ENCODE assay signal across 1 cellular context in genomic region chrX:387729-388128, GRCh38.
TF ChIP-seq lines count a peak whose summit lies in the region.

No MANE protein-coding gene starts in this region.

TF ChIP-seq in endothelial cell of umbilical vein, 7 proteins besides CTCF, POLR2A, EP300 and RAD21:
- TF ChIP-seq EZH2 (IDR thresholded peaks at IDR 0.05; ENCODE audit: borderline replicate concordance, low read depth, low read length, severe bottlenecking) (no peak), JUN (IDR thresholded peaks at IDR 0.05; ENCODE audit: borderline replicate concordance, insufficient read depth, insufficient read length, low read depth) (no peak), POLR2AphosphoS5 (IDR thresholded peaks at IDR 0.05; ENCODE audit: insufficient read depth, low read depth, low read length) (no peak), GATA2 (IDR thresholded peaks at IDR 0.05; ENCODE audit: insufficient read depth, insufficient read length, low read depth, low read length) (no peak), FOS (IDR thresholded peaks at IDR 0.05; ENCODE audit: borderline replicate concordance, insufficient read depth, low read length) (no peak), MYC (IDR thresholded peaks at IDR 0.05; ENCODE audit: low read depth, low read length) (no peak)
- TF ChIP-seq, protein P1, sequence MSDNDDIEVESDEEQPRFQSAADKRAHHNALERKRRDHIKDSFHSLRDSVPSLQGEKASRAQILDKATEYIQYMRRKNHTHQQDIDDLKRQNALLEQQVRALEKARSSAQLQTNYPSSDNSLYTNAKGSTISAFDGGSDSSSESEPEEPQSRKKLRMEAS (IDR thresholded peaks at IDR 0.05; ENCODE audit: insufficient read depth, insufficient read length), result no peak
TF ChIP-seq in endothelial cell of umbilical vein: peak in this region for 0.
